In the genomic region with DNA sequence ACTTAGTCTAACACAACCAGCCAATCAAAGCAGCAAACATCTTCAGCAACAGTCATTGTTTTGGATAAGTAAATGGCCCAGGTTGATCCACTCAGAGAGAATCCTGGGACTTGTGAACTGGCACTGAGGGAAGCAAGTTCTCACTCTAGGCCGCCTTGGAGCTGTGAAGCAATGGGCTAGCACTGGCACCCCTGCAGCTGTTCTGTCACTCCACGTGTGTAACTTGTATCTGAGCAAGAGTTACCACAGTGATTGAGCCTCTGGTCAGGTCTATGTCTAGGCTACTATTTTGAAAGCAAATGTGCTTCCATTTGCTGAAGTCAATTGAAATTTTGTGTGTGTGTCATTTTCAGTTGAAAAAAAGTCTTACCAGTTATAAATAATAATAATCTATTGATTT, we compare ENCODE assay signal across 21 cellular contexts. TPM values are rescaled to one million over a fixed set of nuclear protein-coding genes. Genes with fewer than 3 reads are reported as not detected.
DNase-seq lines count a peak whose midpoint lies in the region; ATAC-seq, FAIRE-seq and TF ChIP-seq lines count a peak whose summit lies in the region.
"Had no signal": no experiment of that assay in that cellular context is flagged by ENCODE, and none has a peak within 500 bp of the region (broad histone marks: within the 10 kb centered on the region; RNA-seq: fewer than 3 reads in every experiment).

No MANE protein-coding gene starts in this region.

- no peak overlapping the region for H3K4me2 ChIP-seq in HCT116 (ENCODE audit: low read length)
- H3K4me2 ChIP-seq: BLaER1 had no signal

- FAIRE-seq in GM19239 (lab: Jason Lieb, UNC) = no peak
- FAIRE-seq: D721Med, GM12878, H54 had no signal

- no peaks in the 10 kb centered on the region for H3K9me3 ChIP-seq in HCT116 (ENCODE audit: control insufficient read depth in 1 of 2, insufficient read depth in 1 of 2, low read depth in 1 of 2, low read length in 2 of 2)
- peaks cover 15% of the 10 kb centered on the region for H3K9me3 ChIP-seq in A673 (ENCODE audit: low read depth, low read length, poor library complexity, severe bottlenecking)
- H3K9me3 ChIP-seq: BLaER1 had no signal

- H3K4me1 ChIP-seq in HCT116 (ENCODE audit: control insufficient read depth in 1 of 2, insufficient read depth in 2 of 2, low read length in 2 of 2) = peaks cover 17 to 47% of the 10 kb centered on the region in 2 experiments; a peak in 3 of 4 replicates
- H3K4me1 ChIP-seq in A673 (ENCODE audit: insufficient read depth, low read length, poor library complexity, severe bottlenecking) = no peaks in the 10 kb centered on the region
- H3K4me1 ChIP-seq: HAP-1 had no signal

- POLR2A ChIA-PET in HCT116 (lab: Charles Lee) (no interaction called here), A673 (lab: Charles Lee; ENCODE audit: low non-redundant PET) (no interaction called here), HEK293T (lab: Yijun Ruan, JAX) (no interaction called here)

- H2AFZ ChIP-seq in HCT116 (ENCODE audit: low read depth, low read length, poor library complexity, severe bottlenecking) = peak overlapping the region; percentile 59

- DNase-seq in HCT116 (ENCODE audit: low read depth, low spot score) (no peak), MV-4-11 (lab: John Stamatoyannopoulos, UW) (peak; percentile 34), NCI-H69 (lab: John Stamatoyannopoulos, UW) (peak; percentile 54), myocyte (ENCODE audit: low read depth) (peak; percentile 65), GM19239 (ENCODE audit: insufficient read length, low spot score) (no peak), A673 (ENCODE audit: low spot score) (no peak), HEK293T (ENCODE audit: extremely low spot score) (no peak)
- no peak for DNase-seq in activated CD4-positive, alpha-beta T cell treated with anti-CD3 and anti-CD28 coated beads, Interleukin-2, amount 50 U/mL, for 48 hours
- DNase-seq: CD4-positive, alpha-beta T cell; CD8-positive, alpha-beta memory T cell; DMS 273 treated with DMSO at 0.1 percent for 48 hours; DMS79; EL; GDM1; GOT3 had no signal

- no peaks in the 10 kb centered on the region for H4K20me1 ChIP-seq in HCT116 (ENCODE audit: insufficient read depth)
- H4K20me1 ChIP-seq: BLaER1 had no signal

- RAD21 ChIA-PET in HCT116 (lab: Charles Lee; ENCODE audit: low non-redundant PET in 1 of 2, low total read pairs in 2 of 2, uncharacterized antibody in 2 of 2, unreplicated experiment in 2 of 2) = no interaction called here

- CTCF ChIA-PET in HCT116 (lab: Charles Lee) = no interaction called here
- CTCF ChIA-PET in A673 (lab: Charles Lee) = no interaction called here
- CTCF ChIA-PET in HEK293T (lab: Yijun Ruan, JAX) = no interaction called here

- H3K4me3 ChIP-seq in HCT116 (replicated peaks in 1 of 2; ENCODE audit: low read depth in 1 of 2, low read length in 2 of 2) = no peak overlapping the region
- H3K4me3 ChIP-seq in A673 (ENCODE audit: low read depth, low read length, poor library complexity, severe bottlenecking) = no peak overlapping the region
- H3K4me3 ChIP-seq: BLaER1, GM12878, HAP-1 had no signal

- TF ChIP-seq CTCF in HCT116 (IDR thresholded peaks at IDR 0.05 in 2 of 3, conservative IDR thresholded peaks at IDR 0.05 in 1 of 3; ENCODE audit: borderline replicate concordance in 1 of 3, insufficient read depth in 1 of 3, low read depth in 2 of 3, low read length in 2 of 3) (no peak), A673 (conservative IDR thresholded peaks at IDR 0.05; ENCODE audit: low read depth, low read length) (no peak)

- TF ChIP-seq RAD21 in HCT116 (IDR thresholded peaks at IDR 0.05; ENCODE audit: low read depth) = no peak

- TF ChIP-seq POLR2A in HCT116 (IDR thresholded peaks at IDR 0.05; ENCODE audit: borderline replicate concordance, extremely low read depth, insufficient read depth, insufficient read length) = no peak

- H3K9ac ChIP-seq in HCT116 (ENCODE audit: low read length) = no peak overlapping the region
- H3K9ac ChIP-seq: BLaER1 had no signal

- intact Hi-C loops in HCT116 (cut with micrococcal nuclease) = loop anchor here (5.0 kb wide), 1 partner anchor 236 kb away; no protein-coding TSS in a partner anchor
- intact Hi-C loops in A673 (cut with micrococcal nuclease; ENCODE audit: unreplicated experiment) = no loop called here

- no peaks in the 10 kb centered on the region for H3K27me3 ChIP-seq in HCT116 (ENCODE audit: insufficient read depth, low read length)
- no peaks in the 10 kb centered on the region for H3K27me3 ChIP-seq in A673 (replicated peaks; ENCODE audit: insufficient read depth, low read depth, low read length, poor library complexity)
- H3K27me3 ChIP-seq: BLaER1 had no signal

- H3K36me3 ChIP-seq in HCT116 (ENCODE audit: control insufficient read depth in 1 of 2, insufficient read depth in 2 of 2, low read length in 2 of 2) (no peaks in the 10 kb centered on the region), A673 (ENCODE audit: insufficient read depth, low read length, poor library complexity, severe bottlenecking) (no peaks in the 10 kb centered on the region)
- H3K36me3 ChIP-seq: BLaER1, HAP-1 had no signal

- no peak overlapping the region for H3K27ac ChIP-seq in HCT116 (ENCODE audit: low read depth, low read length)
- no peak overlapping the region for H3K27ac ChIP-seq in A673 (ENCODE audit: low read depth, low read length, poor library complexity, severe bottlenecking)
- H3K27ac ChIP-seq: BLaER1 had no signal

- no peaks in the 10 kb centered on the region for H3K9me2 ChIP-seq in HCT116 (ENCODE audit: insufficient read depth)

- BruUV-seq in HCT116 (replicated peaks; lab: Mats Ljungman, UMichigan) (no TSS peak), A673 (replicated peaks; lab: Mats Ljungman, UMichigan) (no TSS peak)

- no peak for ATAC-seq in HCT116
- ATAC-seq: GM12878 had no signal

- H3K79me2 ChIP-seq in HCT116 (ENCODE audit: insufficient read depth, low read length) = no peaks in the 10 kb centered on the region

TF ChIP-seq in HCT116, 20 proteins besides CTCF, POLR2A, EP300 and RAD21:
- TF ChIP-seq ZFX (IDR thresholded peaks at IDR 0.05) = 0 out of 2 replicates have a peak, but pooled peaks have one; percentile 8
- no peak for TF ChIP-seq YY1 (IDR thresholded peaks at IDR 0.05; ENCODE audit: extremely low read depth, insufficient replicate concordance, low read depth, low read length)
- TF ChIP-seq, protein P1, sequence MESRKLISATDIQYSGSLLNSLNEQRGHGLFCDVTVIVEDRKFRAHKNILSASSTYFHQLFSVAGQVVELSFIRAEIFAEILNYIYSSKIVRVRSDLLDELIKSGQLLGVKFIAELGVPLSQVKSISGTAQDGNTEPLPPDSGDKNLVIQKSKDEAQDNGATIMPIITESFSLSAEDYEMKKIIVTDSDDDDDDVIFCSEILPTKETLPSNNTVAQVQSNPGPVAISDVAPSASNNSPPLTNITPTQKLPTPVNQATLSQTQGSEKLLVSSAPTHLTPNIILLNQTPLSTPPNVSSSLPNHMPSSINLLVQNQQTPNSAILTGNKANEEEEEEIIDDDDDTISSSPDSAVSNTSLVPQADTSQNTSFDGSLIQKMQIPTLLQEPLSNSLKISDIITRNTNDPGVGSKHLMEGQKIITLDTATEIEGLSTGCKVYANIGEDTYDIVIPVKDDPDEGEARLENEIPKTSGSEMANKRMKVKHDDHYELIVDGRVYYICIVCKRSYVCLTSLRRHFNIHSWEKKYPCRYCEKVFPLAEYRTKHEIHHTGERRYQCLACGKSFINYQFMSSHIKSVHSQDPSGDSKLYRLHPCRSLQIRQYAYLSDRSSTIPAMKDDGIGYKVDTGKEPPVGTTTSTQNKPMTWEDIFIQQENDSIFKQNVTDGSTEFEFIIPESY (IDR thresholded peaks at IDR 0.05; ENCODE audit: extremely low read depth, insufficient replicate concordance, low read length) = no peak
TF ChIP-seq in HCT116: peak in this region for 1.

TF ChIP-seq in HEK293T, 16 proteins besides CTCF, POLR2A, EP300 and RAD21:
- no peak for TF ChIP-seq FOXM1 (IDR thresholded peaks at IDR 0.05; ENCODE audit: borderline replicate concordance)

RNA-seq across cellular contexts. Expression of a gene that starts 57.2 kb away (rescaled TPM):
- total RNA-seq in HCT116 (2021; ENCODE audit: unreplicated experiment) (134 TPM), myocyte (0.05 and 0.16 TPM in 2 replicates), A673 (2021) (not detected in 2 replicates)
- 108 and 124 TPM in 2 replicates for polyA plus RNA-seq in HCT116 (2012)
- polyA plus RNA-seq in myocyte (2012) = 0.06 TPM
- total RNA-seq: A172; CD4-positive, alpha-beta T cell had no signal
- polyA plus RNA-seq: CD8-positive, alpha-beta memory T cell had no signal

Comparison
In these comparisons a context has a peak if more than half of its experiments do, and no peak if none do; other contexts are left out.
1. DNase-seq: peak in MV-4-11 (single experiment), NCI-H69 (single experiment) and myocyte (single experiment); none in HCT116 (single experiment), GM19239 (single experiment), A673 (single experiment), HEK293T (single experiment) and activated CD4-positive, alpha-beta T cell treated with anti-CD3 and anti-CD28 coated beads, Interleukin-2, amount 50 U/mL, for 48 hours (0 of 2).
2. RNA of a gene that starts 57.2 kb away (total RNA-seq): 134 TPM in HCT116 (single experiment); 0.05 to 0.16 TPM in myocyte and not detected in A673; every median in the first group is over 100 times any median in the second.